In genomic region chr5:55294935-55295334, GRCh38 we compare ENCODE assay signal across 1 cellular context.
TF ChIP-seq lines count a peak whose summit lies in the region.

No MANE protein-coding gene starts in this region.

TF ChIP-seq in HEK293, 187 proteins besides CTCF, POLR2A, EP300 and RAD21 (continued from another document):
- TF ChIP-seq HIC1 (tag by site-specific recombination; IDR thresholded peaks at IDR 0.05) (no peak), ZNF302 (tag by site-specific recombination; IDR thresholded peaks at IDR 0.05; ENCODE audit: low read depth) (no peak), ZNF19 (tag by site-specific recombination; IDR thresholded peaks at IDR 0.05; ENCODE audit: low read depth) (no peak)
